1 cellular context compared by ENCODE assay signal in genomic region chr7:27910341-27910740, GRCh38.
TF ChIP-seq lines count a peak whose summit lies in the region.

No MANE protein-coding gene starts in this region.

TF ChIP-seq in GM23338, 12 proteins besides CTCF, POLR2A, EP300 and RAD21 (continued from another document):
- TF ChIP-seq ZNF462 (CRISPR knock-in tag; IDR thresholded peaks at IDR 0.05) = peak; percentile 82
- no peak for TF ChIP-seq EZH2 (IDR thresholded peaks at IDR 0.05; ENCODE audit: low read depth, unreplicated experiment)
- no peak for TF ChIP-seq EZH2phosphoT487 (IDR thresholded peaks at IDR 0.05; ENCODE audit: unreplicated experiment)
- no peak for TF ChIP-seq POLR2AphosphoS5 (IDR thresholded peaks at IDR 0.05; ENCODE audit: low read depth)
- no peak for TF ChIP-seq ZNF114 (CRISPR knock-in tag; IDR thresholded peaks at IDR 0.05)
- TF ChIP-seq REST (IDR thresholded peaks at IDR 0.05; ENCODE audit: unreplicated experiment) = no peak
- TF ChIP-seq STAT1 (IDR thresholded peaks at IDR 0.05; ENCODE audit: unreplicated experiment) = no peak
- TF ChIP-seq CREB1 (CRISPR knock-in tag; IDR thresholded peaks at IDR 0.05; ENCODE audit: low read depth) = peak; percentile 33; the same call in 1 of the 2 replicates
- no peak for TF ChIP-seq ETS1 (IDR thresholded peaks at IDR 0.05)
- TF ChIP-seq ZNF331 (CRISPR knock-in tag; IDR thresholded peaks at IDR 0.05; ENCODE audit: low read depth) = no peak
- TF ChIP-seq NANOG (IDR thresholded peaks at IDR 0.05; ENCODE audit: borderline replicate concordance) = peak; percentile 62
